9 cellular contexts compared by ENCODE assay signal in genomic region chr18:12862467-12862866, GRCh38. TPM values are rescaled to one million over a fixed set of nuclear protein-coding genes. Genes with fewer than 3 reads are reported as not detected.
DNase-seq lines count a peak whose midpoint lies in the region; ATAC-seq and TF ChIP-seq lines count a peak whose summit lies in the region.
"Had no signal": no experiment of that assay in that cellular context is flagged by ENCODE, and none has a peak within 500 bp of the region (broad histone marks: within the 10 kb centered on the region; RNA-seq: fewer than 3 reads in every experiment).

No MANE protein-coding gene starts in this region.

- H3K36me3 ChIP-seq in CD4-positive, alpha-beta memory T cell (ENCODE audit: insufficient read depth, low read length) = no peaks in the 10 kb centered on the region
- peaks cover under 1% of the 10 kb centered on the region; the same call in 1 of the 2 replicates for H3K36me3 ChIP-seq in Karpas-422 (ENCODE audit: insufficient read depth, low read length)
- H3K36me3 ChIP-seq in SJCRH30 = no peaks in the 10 kb centered on the region
- no peaks in the 10 kb centered on the region for H3K36me3 ChIP-seq in osteoblast (ENCODE audit: insufficient read depth, low read length)
- H3K36me3 ChIP-seq: upper lobe of left lung had no signal

- no peak for TF ChIP-seq CTCF in osteoblast (IDR thresholded peaks at IDR 0.05; ENCODE audit: extremely low read depth, low read depth, low read length)

- H3K4me1 Mint-ChIP-seq in CD4-positive, alpha-beta memory T cell = peaks cover 36 to 68% (median 53%) of the 10 kb centered on the region in 4 donors
- H3K4me1 Mint-ChIP-seq in effector memory CD8-positive, alpha-beta T cell (ENCODE audit: low read depth in 2 of 2) = peaks cover 35 to 54% of the 10 kb centered on the region in 2 donors

- H2AFZ ChIP-seq in Karpas-422 (ENCODE audit: low read length) (no peak overlapping the region), osteoblast (ENCODE audit: low read length) (no peak overlapping the region)

- H3K9ac ChIP-seq in Karpas-422 (ENCODE audit: low read length) = peak overlapping the region; percentile 39; the same call in 1 of the 2 replicates

- intact Hi-C loops in CD4-positive, alpha-beta memory T cell (cut with micrococcal nuclease) = no loop called here

- ATAC-seq in effector memory CD8-positive, alpha-beta T cell (replicated peaks) = no peak
- ATAC-seq in HG03442 (IDR thresholded peaks at IDR 0.05; ENCODE audit: unreplicated experiment) = no peak

- H3K9me3 ChIP-seq in CD4-positive, alpha-beta memory T cell (ENCODE audit: control insufficient read depth in 1 of 2, low read length in 2 of 2) = no peaks in the 10 kb centered on the region
- H3K9me3 ChIP-seq in Karpas-422 (ENCODE audit: low read length) (no peaks in the 10 kb centered on the region), SJCRH30 (replicated peaks) (no peaks in the 10 kb centered on the region), osteoblast (ENCODE audit: low read depth, low read length) (no peaks in the 10 kb centered on the region)
- H3K9me3 ChIP-seq: upper lobe of left lung had no signal

- H3K79me2 ChIP-seq in Karpas-422 (ENCODE audit: low read length) = peaks cover 99% of the 10 kb centered on the region
- peaks cover 73% of the 10 kb centered on the region for H3K79me2 ChIP-seq in osteoblast (ENCODE audit: insufficient read depth, low read length)

- no peaks in the 10 kb centered on the region for H3K27me3 ChIP-seq in CD4-positive, alpha-beta memory T cell (ENCODE audit: insufficient read depth, low read length)
- no peaks in the 10 kb centered on the region for H3K27me3 ChIP-seq in Karpas-422 (ENCODE audit: low read length)
- H3K27me3 ChIP-seq in SJCRH30 = no peaks in the 10 kb centered on the region
- H3K27me3 ChIP-seq in osteoblast (ENCODE audit: insufficient read depth, low read length) = no peaks in the 10 kb centered on the region
- H3K27me3 ChIP-seq: upper lobe of left lung had no signal

- H4K20me1 ChIP-seq in Karpas-422 (ENCODE audit: insufficient read depth, low read depth, low read length) (peaks cover 21% of the 10 kb centered on the region), osteoblast (ENCODE audit: insufficient read depth, low read length) (peaks cover 6% of the 10 kb centered on the region)

- no peak overlapping the region for H3K27ac ChIP-seq in CD4-positive, alpha-beta memory T cell (ENCODE audit: low read depth, low read length)
- H3K27ac ChIP-seq in Karpas-422 (ENCODE audit: low read length) (peak overlapping the region; percentile 43; the same call in 1 of the 2 replicates), SJCRH30 (no peak overlapping the region), osteoblast (ENCODE audit: low read depth, low read length) (no peak overlapping the region)

- peaks cover 2 to 7% of the 10 kb centered on the region in 2 donors for H3K36me3 Mint-ChIP-seq in CD4-positive, alpha-beta memory T cell
- H3K36me3 Mint-ChIP-seq in effector memory CD8-positive, alpha-beta T cell (ENCODE audit: insufficient read depth) = peaks cover 15% of the 10 kb centered on the region

- peak overlapping the region in 1 of 8 donors; percentile 39 for H3K4me3 Mint-ChIP-seq in CD4-positive, alpha-beta memory T cell
- peak overlapping the region in 1 of 2 donors; percentile 15 for H3K4me3 Mint-ChIP-seq in effector memory CD8-positive, alpha-beta T cell

- H3K4me3 ChIP-seq in CD4-positive, alpha-beta memory T cell (ENCODE audit: low read length in 2 of 2) = no peak overlapping the region
- H3K4me3 ChIP-seq in Karpas-422 (ENCODE audit: low read length) = no peak overlapping the region
- no peak overlapping the region for H3K4me3 ChIP-seq in SJCRH30
- H3K4me3 ChIP-seq in osteoblast (ENCODE audit: insufficient read depth, low read length) = no peak overlapping the region
- H3K4me3 ChIP-seq: upper lobe of left lung had no signal

- no peaks in the 10 kb centered on the region for H3K27me3 Mint-ChIP-seq in CD4-positive, alpha-beta memory T cell
- no peaks in the 10 kb centered on the region for H3K27me3 Mint-ChIP-seq in effector memory CD8-positive, alpha-beta T cell

- H3K4me2 ChIP-seq in Karpas-422 (ENCODE audit: low read depth, low read length, poor library complexity, severe bottlenecking) = peak overlapping the region; percentile 19
- H3K4me2 ChIP-seq in osteoblast (ENCODE audit: insufficient read depth, low read length) = no peak overlapping the region

- peak overlapping the region in 5 of 7 donors; percentile 19 to 86 (median 75) for H3K27ac Mint-ChIP-seq in CD4-positive, alpha-beta memory T cell
- H3K27ac Mint-ChIP-seq in effector memory CD8-positive, alpha-beta T cell = peak overlapping the region; percentile 75 to 79

- DNase-seq in CD4-positive, alpha-beta memory T cell = no peak
- no peak for DNase-seq in Karpas-422
- DNase-seq in effector memory CD8-positive, alpha-beta T cell = no peak
- DNase-seq in myocyte (ENCODE audit: low read depth) = peak; percentile 14
- no peak for DNase-seq in activated CD4-positive, alpha-beta T cell treated with anti-CD3 and anti-CD28 coated beads for 48 hours
- no peak for DNase-seq in SJCRH30
- DNase-seq in osteoblast (ENCODE audit: insufficient read length, low spot score, missing footprints) = no peak

- CTCF ChIA-PET in CD4-positive, alpha-beta memory T cell (lab: Charles Lee; ENCODE audit: partially characterized antibody) = interaction anchor here (0.9 to 1.6 kb wide), 3 partner anchors 10 to 31 kb away, joined by 3 to 9 read pairs (median 4); no protein-coding TSS in a partner anchor

- no peaks in the 10 kb centered on the region for H3K9me2 ChIP-seq in Karpas-422 (replicated peaks; ENCODE audit: insufficient read depth, low read length)

- H3K4me1 ChIP-seq in CD4-positive, alpha-beta memory T cell (ENCODE audit: insufficient read depth, low read length) = peaks cover 54% of the 10 kb centered on the region
- H3K4me1 ChIP-seq in Karpas-422 (ENCODE audit: low read length) (peaks cover 51% of the 10 kb centered on the region), SJCRH30 (no peaks in the 10 kb centered on the region), osteoblast (ENCODE audit: insufficient read depth, low read length) (peaks cover 7% of the 10 kb centered on the region)

- H3K9me3 Mint-ChIP-seq in CD4-positive, alpha-beta memory T cell = no peaks in the 10 kb centered on the region
- H3K9me3 Mint-ChIP-seq in effector memory CD8-positive, alpha-beta T cell = no peaks in the 10 kb centered on the region

- POLR2A ChIA-PET in CD4-positive, alpha-beta memory T cell (lab: Charles Lee; ENCODE audit: partially characterized antibody) = interaction anchor here (1.0 to 2.8 kb wide), 2 partner anchors 21 to 128 kb away, joined by 3 to 16 read pairs; partner anchors contain the start of genes CEP192 and PTPN2

RNA-seq across cellular contexts. Expression of gene PTPN2, which starts 21.6 kb away (rescaled TPM):
- total RNA-seq in CD4-positive, alpha-beta memory T cell = 10 to 100 TPM; 65.5 to 69.2 TPM
- polyA plus RNA-seq in CD4-positive, alpha-beta memory T cell = 10 to 100 TPM; 80.0 to 98.2 TPM
- total RNA-seq in Karpas-422 (2014; rRNA removed; shearing (Covaris generic); ENCODE audit: low replicate concordance) = 72.2 and 85.2 TPM in 2 replicates
- total RNA-seq in myocyte = 38.5 and 46.6 TPM in 2 replicates
- polyA plus RNA-seq in myocyte (2012) = 14.1 TPM
- total RNA-seq in SJCRH30 (2014; rRNA removed; shearing (Covaris generic)) = 23.5 and 23.7 TPM in 2 replicates
- total RNA-seq in osteoblast = 34.2 and 37.6 TPM in 2 replicates
